1 cellular context compared by ENCODE assay signal in the genomic region with DNA sequence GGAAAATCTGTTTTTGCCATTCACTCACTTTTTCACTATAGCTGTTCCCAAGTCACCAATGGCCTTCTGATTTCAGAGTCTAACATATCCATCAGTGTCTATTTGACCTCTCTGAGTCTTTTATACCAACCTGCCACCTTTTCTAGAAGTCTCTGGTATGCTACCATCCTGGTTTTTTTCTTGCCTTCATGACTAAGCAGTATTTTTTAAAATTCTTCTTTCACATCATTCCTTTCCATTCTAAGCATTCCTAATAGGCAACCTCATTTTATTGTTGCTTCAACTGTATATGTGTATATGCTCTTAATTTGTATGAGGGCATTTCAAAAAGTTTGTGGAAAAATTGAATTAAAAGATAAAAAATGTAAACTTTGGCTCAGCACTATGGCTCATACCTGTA.
A peak's percentile ranks its signal among the peaks of the same experiment; 100 is the strongest.
TF ChIP-seq lines count a peak whose summit lies in the region.

No MANE protein-coding gene starts in this region.

TF ChIP-seq in K562, 482 proteins besides CTCF, POLR2A, EP300 and RAD21:
- TF ChIP-seq ZNF316 (IDR thresholded peaks at IDR 0.05): 0 out of 2 replicates have a peak, but pooled peaks have one; percentile 21
- TF ChIP-seq ETS2 (tag; IDR thresholded peaks at IDR 0.05; ENCODE audit: borderline replicate concordance, poor library complexity, severe bottlenecking): no peak
- 0 out of 2 replicates have a peak, but pooled peaks have one; percentile 3 for TF ChIP-seq NFE2 (IDR thresholded peaks at IDR 0.05; ENCODE audit: low read depth)
